1 cellular context compared by ENCODE assay signal in genomic region chr20:47418061-47418616, GRCh38.
TF ChIP-seq lines count a peak whose summit lies in the region.

No MANE protein-coding gene starts in this region.

TF ChIP-seq in GM23338, 12 proteins besides CTCF, POLR2A, EP300 and RAD21 (continued from another document):
- TF ChIP-seq ZNF462 (CRISPR knock-in tag; IDR thresholded peaks at IDR 0.05) (no peak), POLR2AphosphoS5 (IDR thresholded peaks at IDR 0.05; ENCODE audit: low read depth) (no peak), STAT1 (IDR thresholded peaks at IDR 0.05; ENCODE audit: unreplicated experiment) (no peak), REST (IDR thresholded peaks at IDR 0.05; ENCODE audit: unreplicated experiment) (no peak), ZNF331 (CRISPR knock-in tag; IDR thresholded peaks at IDR 0.05; ENCODE audit: low read depth) (no peak), ZNF114 (CRISPR knock-in tag; IDR thresholded peaks at IDR 0.05) (no peak), EZH2phosphoT487 (IDR thresholded peaks at IDR 0.05; ENCODE audit: unreplicated experiment) (no peak), CREB1 (CRISPR knock-in tag; IDR thresholded peaks at IDR 0.05; ENCODE audit: low read depth) (no peak), NANOG (IDR thresholded peaks at IDR 0.05; ENCODE audit: borderline replicate concordance) (no peak), JUNB (IDR thresholded peaks at IDR 0.05; ENCODE audit: unreplicated experiment) (no peak)
